Comparison of ENCODE assay signal across 8 cellular contexts in the genomic region with DNA sequence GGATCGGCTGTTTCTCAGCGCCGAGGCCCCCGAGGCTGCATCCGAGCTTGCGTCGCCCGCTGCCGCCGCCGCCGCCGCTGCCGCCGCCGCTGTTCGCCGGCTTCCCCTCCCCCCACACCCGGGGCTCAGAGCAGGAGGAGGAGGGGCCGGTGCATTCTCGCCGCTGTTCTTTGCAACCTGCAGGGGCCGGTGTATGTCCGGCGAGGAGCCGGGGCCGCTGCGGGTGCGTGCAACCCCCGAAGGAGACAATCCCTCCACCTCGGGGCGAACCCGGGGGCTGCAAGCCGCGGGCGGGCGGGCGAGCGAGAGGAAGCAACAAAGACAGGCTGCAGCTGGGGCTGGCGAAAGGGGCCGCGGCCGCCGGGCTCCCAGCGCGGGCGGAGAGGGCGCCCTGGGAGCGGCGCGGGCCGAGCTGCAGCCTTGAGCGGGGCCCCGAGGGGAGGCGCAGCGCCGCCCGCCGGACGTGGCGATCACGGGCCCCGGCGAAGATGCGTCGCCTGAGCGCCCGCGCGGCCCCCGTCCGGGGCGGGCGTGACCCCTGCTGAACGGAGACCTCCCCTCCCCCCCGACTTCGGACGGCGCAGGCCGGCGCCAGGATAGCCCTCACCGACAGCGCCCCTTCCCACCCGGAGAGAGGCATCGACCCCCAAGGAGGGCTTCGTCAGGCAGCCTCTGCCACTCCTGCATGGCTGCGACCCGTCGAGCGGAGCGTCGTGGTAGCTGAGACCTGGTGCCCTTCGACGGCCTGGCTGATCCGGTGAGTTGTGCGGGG. TPM values are rescaled to one million over a fixed set of nuclear protein-coding genes. Genes with fewer than 3 reads are reported as not detected.
DNase-seq lines count a peak whose midpoint lies in the region; ATAC-seq, FAIRE-seq and TF ChIP-seq lines count a peak whose summit lies in the region.

No MANE protein-coding gene starts in this region.

- CTCF ChIA-PET in A673 (lab: Charles Lee), result no interaction called here

- H3K9me3 ChIP-seq in A673 (ENCODE audit: low read depth, low read length, poor library complexity, severe bottlenecking) (no peaks in the 10 kb centered on the region), OCI-LY3 (ENCODE audit: insufficient read depth, low read length) (no peaks in the 10 kb centered on the region), gastroesophageal sphincter (no peaks in the 10 kb centered on the region), transverse colon (no peaks in the 10 kb centered on the region)

- H3K9me3 Mint-ChIP-seq in osteocyte (ENCODE audit: unreplicated experiment), result no peaks in the 10 kb centered on the region

- peaks cover 13% of the 10 kb centered on the region for H3K4me1 ChIP-seq in A673 (ENCODE audit: insufficient read depth, low read length, poor library complexity, severe bottlenecking)
- H3K4me1 ChIP-seq in OCI-LY3 (ENCODE audit: low read length), result peaks cover 6% of the 10 kb centered on the region
- peaks cover 0 to 63% (median 16%) of the 10 kb centered on the region in 3 donors for H3K4me1 ChIP-seq in gastroesophageal sphincter
- H3K4me1 ChIP-seq in transverse colon, result peaks cover 8 to 31% (median 22%) of the 10 kb centered on the region in 4 donors

- peak; percentile 55 for DNase-seq in A673 (ENCODE audit: low spot score)
- peak; percentile 32 for DNase-seq in GM18507 (ENCODE audit: extremely low spot score, insufficient read length, low read depth)
- peak; percentile 46 for DNase-seq in activated T-helper 9 cell treated with anti-CD3 and anti-CD28 coated beads, Interleukin-2, amount 50 U/mL, for 16 hours (ENCODE audit: low read depth)
- no peak for DNase-seq in osteocyte (ENCODE audit: extremely low spot score, unreplicated experiment)
- DNase-seq in transverse colon, result peak; percentile 69

- TF ChIP-seq EP300 in gastroesophageal sphincter (IDR thresholded peaks at IDR 0.05) (no peak), transverse colon (IDR thresholded peaks at IDR 0.05; ENCODE audit: low read depth) (no peak)

- TF ChIP-seq CTCF in A673 (conservative IDR thresholded peaks at IDR 0.05; ENCODE audit: low read depth, low read length) (peak; percentile 7; the same call in 1 of the 2 replicates), OCI-LY3 (IDR thresholded peaks at IDR 0.05; ENCODE audit: low read depth, low read length) (no peak), gastroesophageal sphincter (IDR thresholded peaks at IDR 0.05) (peak in 2 of 4 experiments; percentile 30 to 49), osteocyte (IDR thresholded peaks at IDR 0.05) (peak; percentile 36), transverse colon (IDR thresholded peaks at IDR 0.05) (peak in 4 of 5 experiments; percentile 20 to 33 (median 22))

- H3K4me2 ChIP-seq in OCI-LY3 (ENCODE audit: low read length), result peak overlapping the region; percentile 86

- peak; percentile 30 for ATAC-seq in HG03280 (IDR thresholded peaks at IDR 0.05; ENCODE audit: unreplicated experiment)
- peak; percentile 47 for ATAC-seq in gastroesophageal sphincter

- H3K36me3 ChIP-seq in A673 (ENCODE audit: insufficient read depth, low read length, poor library complexity, severe bottlenecking) (no peaks in the 10 kb centered on the region), OCI-LY3 (replicated peaks; ENCODE audit: low read depth, low read length) (no peaks in the 10 kb centered on the region), gastroesophageal sphincter (no peaks in the 10 kb centered on the region), transverse colon (no peaks in the 10 kb centered on the region)

- H3K27ac ChIP-seq in A673 (ENCODE audit: low read depth, low read length, poor library complexity, severe bottlenecking) (no peak overlapping the region), OCI-LY3 (ENCODE audit: low read length) (no peak overlapping the region), gastroesophageal sphincter (peak overlapping the region in 3 of 4 donors; percentile 74 to 80 (median 79)), transverse colon (peak overlapping the region; percentile 77 to 86 (median 82))

- in situ Hi-C loops in transverse colon (cut with MboI; ENCODE audit: low pct_ligation_motif_present in 1 of 4, low pct_unique_long_range_greater_than_20kb in 1 of 4, low sequenced_read_pairs in 3 of 4), result no loop called here

- peak overlapping the region; percentile 75 for H3K4me3 Mint-ChIP-seq in osteocyte (ENCODE audit: unreplicated experiment)

- TF ChIP-seq POLR2A in gastroesophageal sphincter (IDR thresholded peaks at IDR 0.05) (no peak), transverse colon (IDR thresholded peaks at IDR 0.05) (no peak)

- H4K20me1 ChIP-seq in OCI-LY3 (ENCODE audit: insufficient read depth, low read length), result no peaks in the 10 kb centered on the region

- H3K36me3 Mint-ChIP-seq in osteocyte (ENCODE audit: unreplicated experiment), result no peaks in the 10 kb centered on the region

- no peaks in the 10 kb centered on the region for H3K79me2 ChIP-seq in OCI-LY3 (ENCODE audit: low read length)

- WGBS in gastroesophageal sphincter (ENCODE audit: low coverage in 1 of 2), 2 donors, result 0% methylated on average over 5 of the region's 96 CpGs; no CpG with 5 or more reads in 1 of the 2 donors
- 3% methylated on average over 77 of the region's 96 CpGs; no CpG with 5 or more reads in 1 of the 2 donors for WGBS in transverse colon (ENCODE audit: low coverage in 1 of 2), 2 donors

- H3K4me3 ChIP-seq in A673 (ENCODE audit: low read depth, low read length, poor library complexity, severe bottlenecking) (peak overlapping the region; percentile 62), OCI-LY3 (ENCODE audit: low read length) (peak overlapping the region; percentile 95), gastroesophageal sphincter (peak overlapping the region; percentile 26 to 77), transverse colon (peak overlapping the region; percentile 53 to 62 (median 58))

- peaks cover 4% of the 10 kb centered on the region for H3K27me3 Mint-ChIP-seq in osteocyte (ENCODE audit: unreplicated experiment)

- peak overlapping the region; percentile 46 for H3K9ac ChIP-seq in OCI-LY3 (ENCODE audit: low read length)

- no peak for FAIRE-seq in GM18507 (lab: Jason Lieb, UNC)

- H2AFZ ChIP-seq in OCI-LY3 (ENCODE audit: low read depth, low read length), result peak overlapping the region; percentile 66; the same call in 1 of the 2 replicates

- peaks cover 4% of the 10 kb centered on the region for H3K4me1 Mint-ChIP-seq in osteocyte (ENCODE audit: unreplicated experiment)

- BruUV-seq in A673 (replicated peaks; lab: Mats Ljungman, UMichigan), result no TSS peak

- intact Hi-C loops in A673 (cut with micrococcal nuclease; ENCODE audit: unreplicated experiment), result no loop called here
- intact Hi-C loops in transverse colon (cut with DNase I; ENCODE audit: low total_unique reads), result loop anchor here (10.0 kb wide), 1 partner anchor 60 kb away; no protein-coding TSS in a partner anchor

- H3K27ac Mint-ChIP-seq in osteocyte (ENCODE audit: unreplicated experiment), result no peak overlapping the region

- POLR2A ChIA-PET in A673 (lab: Charles Lee; ENCODE audit: low non-redundant PET), result no interaction called here

- H3K27me3 ChIP-seq in A673 (replicated peaks; ENCODE audit: insufficient read depth, low read depth, low read length, poor library complexity), result peaks cover 4% of the 10 kb centered on the region
- H3K27me3 ChIP-seq in OCI-LY3 (ENCODE audit: low read depth, low read length), result no peaks in the 10 kb centered on the region
- peaks cover 76% of the 10 kb centered on the region for H3K27me3 ChIP-seq in gastroesophageal sphincter
- peaks cover 10% of the 10 kb centered on the region for H3K27me3 ChIP-seq in transverse colon

RNA-seq across cellular contexts. Expression of a gene that starts 0.7 kb away (rescaled TPM):
- 3.9 and 5.5 TPM in 2 replicates for total RNA-seq in A673 (2021)
- 1 to 10 TPM in 2 of 4 donors, under 1 TPM in 2; 0.54 to 3.7 (median 0.92) TPM for total RNA-seq in gastroesophageal sphincter
- total RNA-seq in osteocyte, result 1.2 and 1.5 TPM in 2 replicates
- 1 to 10 TPM; 1.4 to 3.0 (median 1.8) TPM for total RNA-seq in transverse colon

Comparison
In these comparisons a context has a peak if more than half of its experiments do, and no peak if none do; other contexts are left out.
1. H3K27ac ChIP-seq: peak in gastroesophageal sphincter (3 of 4) and transverse colon (4 of 4); none in A673 (single experiment) and OCI-LY3 (single experiment).
2. Peak in every context shown above with its lines, with median percentiles within 50 percentile points of each other: H3K4me3 ChIP-seq.